16 cellular contexts compared by ENCODE assay signal in the genomic region with DNA sequence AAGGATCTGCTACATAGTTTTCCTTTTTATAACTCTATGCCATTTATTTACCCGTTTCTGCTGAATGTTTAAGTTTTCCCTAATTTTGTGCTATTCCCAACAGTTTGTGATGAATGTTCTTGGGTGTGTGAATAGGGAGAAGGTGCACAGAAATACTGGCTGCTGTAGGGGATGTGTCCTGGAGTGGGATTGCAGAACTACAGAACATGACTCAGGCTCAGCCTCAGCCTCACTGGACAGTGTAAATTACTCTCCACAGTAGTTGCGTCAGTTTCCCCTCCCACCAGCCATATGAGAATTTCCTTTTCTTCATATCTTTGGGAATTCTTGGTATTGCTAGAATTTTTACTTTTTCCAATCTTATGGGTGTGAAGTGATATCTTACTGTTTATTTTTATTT. TPM values are rescaled to one million over a fixed set of nuclear protein-coding genes. Genes with fewer than 3 reads are reported as not detected.
DNase-seq lines count a peak whose midpoint lies in the region; ATAC-seq, FAIRE-seq and TF ChIP-seq lines count a peak whose summit lies in the region.
"Had no signal": no experiment of that assay in that cellular context is flagged by ENCODE, and none has a peak within 500 bp of the region (broad histone marks: within the 10 kb centered on the region; RNA-seq: fewer than 3 reads in every experiment).

No MANE protein-coding gene starts in this region.

- H3K4me3 Mint-ChIP-seq in natural killer cell (no peak overlapping the region), type B pancreatic cell (no peak overlapping the region)
- H3K4me3 Mint-ChIP-seq: activated CD4-positive, alpha-beta memory T cell treated with anti-CD3 and anti-CD28 coated beads, Interleukin-2, amount 10 ng/mL, durations not matched to agents 7 days and 5 days; activated T-helper 1 cell treated with anti-CD3 and anti-CD28 coated beads, Interleukin-12 subunit alpha, Interleukin-12 subunit beta, Interleukin-2, Interleukin-4 antibody, amounts not matched to agents 30 ng/mL and 10 ng/mL and 1 ng/mL, durations not matched to agents 14 hours and 24 hours and 36 hours; stimulated activated memory B cell treated with anti-CD40 and anti-IgM and Interleukin-4, amounts not matched to agents 10 μg/mL and 1 μg/mL and 100 μg/mL, for 72 hours had no signal

- no peak for TF ChIP-seq POLR2A in GM12891 (IDR thresholded peaks at IDR 0.05; ENCODE audit: low read depth, low read length)

- DNase-seq in GF-D8 (lab: John Stamatoyannopoulos, UW) = peak; percentile 54
- DNase-seq in MV-4-11 (lab: John Stamatoyannopoulos, UW) = peak; percentile 43
- DNase-seq in cardiac fibroblast (ENCODE audit: low read depth in 2 of 2) = peak; percentile 60 to 70
- DNase-seq in natural killer cell = no peak
- DNase-seq in retina = no peak
- no peak for DNase-seq in T-helper 9 cell
- no peak for DNase-seq in GM12891 (ENCODE audit: insufficient read length, low spot score)
- DNase-seq in type B pancreatic cell (ENCODE audit: extremely low spot score, unreplicated experiment) = no peak
- DNase-seq: activated CD4-positive, alpha-beta memory T cell treated with anti-CD3 and anti-CD28 coated beads, Interleukin-2, amount 10 ng/mL, durations not matched to agents 7 days and 5 days; anterior cingulate cortex; mammary epithelial cell; NCI-H187 treated with DMSO at 0.1 percent for 48 hours; NCI-H69 had no signal

- H3K27ac Mint-ChIP-seq in natural killer cell (peak overlapping the region; percentile 18 to 30), type B pancreatic cell (no peak overlapping the region)
- H3K27ac Mint-ChIP-seq: activated CD4-positive, alpha-beta memory T cell treated with anti-CD3 and anti-CD28 coated beads, Interleukin-2, amount 10 ng/mL, durations not matched to agents 7 days and 5 days; activated T-helper 1 cell treated with anti-CD3 and anti-CD28 coated beads, Interleukin-12 subunit alpha, Interleukin-12 subunit beta, Interleukin-2, Interleukin-4 antibody, amounts not matched to agents 30 ng/mL and 10 ng/mL and 1 ng/mL, durations not matched to agents 14 hours and 24 hours and 36 hours; stimulated activated memory B cell treated with anti-CD40 and anti-IgM and Interleukin-4, amounts not matched to agents 10 μg/mL and 1 μg/mL and 100 μg/mL, for 72 hours had no signal

- H3K4me3 ChIP-seq in cardiac fibroblast (replicated peaks in 1 of 2; ENCODE audit: low read depth in 2 of 2, low read length in 2 of 2) = no peak overlapping the region
- H3K4me3 ChIP-seq: upper lobe of left lung had no signal

- H3K9me3 Mint-ChIP-seq in natural killer cell = no peaks in the 10 kb centered on the region
- H3K9me3 Mint-ChIP-seq in type B pancreatic cell = no peaks in the 10 kb centered on the region
- H3K9me3 Mint-ChIP-seq: activated CD4-positive, alpha-beta memory T cell treated with anti-CD3 and anti-CD28 coated beads, Interleukin-2, amount 10 ng/mL, durations not matched to agents 7 days and 5 days; activated T-helper 1 cell treated with anti-CD3 and anti-CD28 coated beads, Interleukin-12 subunit alpha, Interleukin-12 subunit beta, Interleukin-2, Interleukin-4 antibody, amounts not matched to agents 30 ng/mL and 10 ng/mL and 1 ng/mL, durations not matched to agents 14 hours and 24 hours and 36 hours; stimulated activated memory B cell treated with anti-CD40 and anti-IgM and Interleukin-4, amounts not matched to agents 10 μg/mL and 1 μg/mL and 100 μg/mL, for 72 hours had no signal

- TF ChIP-seq CTCF in cardiac fibroblast (IDR thresholded peaks at IDR 0.05; ENCODE audit: low read depth, low read length) (no peak), natural killer cell (IDR thresholded peaks at IDR 0.05) (no peak), type B pancreatic cell (conservative IDR thresholded peaks at IDR 0.05) (no peak)

- FAIRE-seq in GM12891 (lab: Jason Lieb, UNC) = no peak

- H3K4me1 Mint-ChIP-seq in natural killer cell (peaks cover 50 to 52% of the 10 kb centered on the region in 2 donors), type B pancreatic cell (ENCODE audit: unreplicated experiment) (peaks cover 4% of the 10 kb centered on the region)

- H3K36me3 Mint-ChIP-seq in natural killer cell (no peaks in the 10 kb centered on the region), type B pancreatic cell (no peaks in the 10 kb centered on the region)

- no peak for ATAC-seq in natural killer cell
- ATAC-seq: stimulated activated memory B cell treated with anti-CD40 and anti-IgM and Interleukin-4, amounts not matched to agents 10 μg/mL and 1 μg/mL and 100 μg/mL, for 72 hours had no signal

- intact Hi-C loops in natural killer cell (cut with micrococcal nuclease) = loop anchor here (10.0 kb wide), 1 partner anchor 47 kb away; no protein-coding TSS in a partner anchor

- no peaks in the 10 kb centered on the region for H3K27me3 Mint-ChIP-seq in natural killer cell (ENCODE audit: low read depth in 2 of 2)
- H3K27me3 Mint-ChIP-seq in type B pancreatic cell = no peaks in the 10 kb centered on the region
- H3K27me3 Mint-ChIP-seq: activated CD4-positive, alpha-beta memory T cell treated with anti-CD3 and anti-CD28 coated beads, Interleukin-2, amount 10 ng/mL, durations not matched to agents 7 days and 5 days; stimulated activated memory B cell treated with anti-CD40 and anti-IgM and Interleukin-4, amounts not matched to agents 10 μg/mL and 1 μg/mL and 100 μg/mL, for 72 hours had no signal

TF ChIP-seq in GM12891, 5 proteins besides CTCF, POLR2A, EP300 and RAD21:
- TF ChIP-seq PAX5 (IDR thresholded peaks at IDR 0.05; ENCODE audit: insufficient read depth, low read length, severe bottlenecking) = no peak
- no peak for TF ChIP-seq TAF1 (IDR thresholded peaks at IDR 0.05; ENCODE audit: low read depth, low read length)
- TF ChIP-seq POLR2AphosphoS5 (IDR thresholded peaks at IDR 0.05; ENCODE audit: low read depth, low read length) = no peak
- TF ChIP-seq SPI1 (IDR thresholded peaks at IDR 0.05; ENCODE audit: low read depth, low read length) = no peak
- no peak for TF ChIP-seq POU2F2 (IDR thresholded peaks at IDR 0.05; ENCODE audit: low read depth, low read length)
TF ChIP-seq in GM12891: peak in this region for 0.

RNA-seq across cellular contexts. Expression of a gene that starts 57.0 kb away (rescaled TPM):
- total RNA-seq in natural killer cell (1 to 10 TPM; 2.9 to 5.5 (median 5.2) TPM), type B pancreatic cell (ENCODE audit: low replicate concordance) (6.6 and 8.5 TPM in 2 replicates)
- 1.8 TPM for polyA plus RNA-seq in GM12891 (2012; ENCODE audit: low read depth, missing spikeins)

RNA-seq across cellular contexts. Expression of a gene that starts 58.0 kb away (rescaled TPM):
- 1 to 10 TPM; 3.5 to 6.2 (median 3.6) TPM for total RNA-seq in natural killer cell
- 3.1 TPM for polyA plus RNA-seq in GM12891 (2012; ENCODE audit: low read depth, missing spikeins)
- total RNA-seq in type B pancreatic cell (ENCODE audit: low replicate concordance) = 16.2 and 19.9 TPM in 2 replicates

Comparison
In these comparisons a context has a peak if more than half of its experiments do, and no peak if none do; other contexts are left out.
1. DNase-seq: peak in GF-D8 (single experiment), MV-4-11 (single experiment) and cardiac fibroblast (2 of 2); none in natural killer cell (single experiment), retina (single experiment), T-helper 9 cell (single experiment), GM12891 (single experiment) and type B pancreatic cell (single experiment).